ENCODE assay signal across 8 cellular contexts in genomic region chr1:155255243-155256100, GRCh38. TPM values are rescaled to one million over a fixed set of nuclear protein-coding genes. Genes with fewer than 3 reads are reported as not detected.
DNase-seq lines count a peak whose midpoint lies in the region; ATAC-seq and TF ChIP-seq lines count a peak whose summit lies in the region.

Gene ENTREP3 (minus strand): TSS chr1:155255483. CDS start chr1:155254877, 606 bp downstream.

- intact Hi-C loops in activated CD4-positive, alpha-beta T cell treated with anti-CD3 and anti-CD28 coated beads, Interleukin-2, amount 10 ng/mL, durations not matched to agents 24 days and 14 days (cut with micrococcal nuclease): loop anchor here (1.0 kb wide), 2 partner anchors 28 to 68 kb away; no protein-coding TSS in a partner anchor

- no peaks in the 10 kb centered on the region for H3K27me3 Mint-ChIP-seq in activated CD4-positive, alpha-beta T cell treated with anti-CD3 and anti-CD28 coated beads, Interleukin-2, amount 10 ng/mL, durations not matched to agents 24 days and 14 days

- peak within 1 kb of the TSS; percentile 85 for H3K4me3 Mint-ChIP-seq in activated CD4-positive, alpha-beta T cell treated with anti-CD3 and anti-CD28 coated beads, Interleukin-2, amount 10 ng/mL, durations not matched to agents 24 days and 14 days

- H3K4me3 ChIP-seq in GM12864 (ENCODE audit: low read depth, low read length): peak within 1 kb of the TSS; percentile 59

- peak within 1 kb of the TSS; percentile 81 for H3K27ac Mint-ChIP-seq in activated CD4-positive, alpha-beta T cell treated with anti-CD3 and anti-CD28 coated beads, Interleukin-2, amount 10 ng/mL, durations not matched to agents 24 days and 14 days

- no peaks in the 10 kb centered on the region for H3K9me3 Mint-ChIP-seq in activated CD4-positive, alpha-beta T cell treated with anti-CD3 and anti-CD28 coated beads, Interleukin-2, amount 10 ng/mL, durations not matched to agents 24 days and 14 days

- H3K36me3 Mint-ChIP-seq in activated CD4-positive, alpha-beta T cell treated with anti-CD3 and anti-CD28 coated beads, Interleukin-2, amount 10 ng/mL, durations not matched to agents 24 days and 14 days (ENCODE audit: low read depth): peaks cover 40% of the 10 kb centered on the region

- H3K4me1 Mint-ChIP-seq in activated CD4-positive, alpha-beta T cell treated with anti-CD3 and anti-CD28 coated beads, Interleukin-2, amount 10 ng/mL, durations not matched to agents 24 days and 14 days: peaks cover 28% of the 10 kb centered on the region

- ATAC-seq in HG03108 (IDR thresholded peaks at IDR 0.05; ENCODE audit: unreplicated experiment): peak; percentile 45
- ATAC-seq in HG03565 (IDR thresholded peaks at IDR 0.05; ENCODE audit: unreplicated experiment): no peak

- no peak for TF ChIP-seq CTCF in GM12864 (IDR thresholded peaks at IDR 0.05; ENCODE audit: low read depth, low read length, missing control alignments)

- no peak for DNase-seq in GM12864 (ENCODE audit: low read depth)
- peak; percentile 94 to 99 for DNase-seq in NCI-H526 (lab: John Stamatoyannopoulos, UW)
- DNase-seq in activated CD4-positive, alpha-beta T cell treated with anti-CD3 and anti-CD28 coated beads, Interleukin-2, amount 10 ng/mL, durations not matched to agents 24 days and 14 days: peak; percentile 94
- peak; percentile 65 for DNase-seq in dedifferentiated amniotic fluid mesenchymal stem cell (ENCODE audit: extremely low spot score)
- DNase-seq in left kidney (ENCODE audit: low read depth, low spot score): peak; percentile 96
- peak; percentile 82 to 86 for DNase-seq in stimulated activated CD4-positive, alpha-beta T cell treated with anti-CD3 and anti-CD28 coated beads, Interleukin-2, amount 100 ng/mL, for 24 hours

RNA-seq across cellular contexts. Expression of gene ENTREP3, which starts in this region (rescaled TPM):
- 45.1 and 46.2 TPM in 2 replicates for total RNA-seq in activated CD4-positive, alpha-beta T cell treated with anti-CD3 and anti-CD28 coated beads, Interleukin-2, amount 10 ng/mL, durations not matched to agents 24 days and 14 days
